Comparison of ENCODE assay signal across 33 cellular contexts in the genomic region with DNA sequence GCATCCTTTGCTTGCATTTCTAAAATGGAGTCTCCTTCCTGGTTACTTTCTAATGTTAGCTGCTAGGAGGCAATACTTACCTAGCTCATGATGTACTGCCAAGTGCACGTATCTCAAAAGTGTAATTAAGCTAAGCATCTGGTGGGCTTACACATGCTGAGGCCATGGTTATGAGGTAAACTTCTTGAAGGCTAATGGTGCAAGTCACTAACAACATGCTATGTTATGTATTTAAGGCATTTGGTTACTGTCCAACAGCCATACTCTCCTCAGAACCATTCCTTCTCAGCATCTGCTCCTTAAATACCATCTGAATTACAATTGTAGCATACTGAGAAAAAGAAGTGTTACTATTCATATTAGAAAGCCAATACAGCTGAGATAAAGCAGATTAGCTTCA.
"Had no signal": no experiment of that assay in that cellular context is flagged by ENCODE, and none has a peak within 500 bp of the region (broad histone marks: within the 10 kb centered on the region; RNA-seq: fewer than 3 reads in every experiment).

No MANE protein-coding gene starts in this region.

- H3K36me3 ChIP-seq: colonic mucosa, esophagus squamous epithelium, heart right ventricle, left lung, neutrophil, sigmoid colon, spleen, thoracic aorta, tibial nerve, upper lobe of right lung, uterus had no signal

- H2AFZ ChIP-seq: parathyroid adenoma had no signal

- H3K79me2 ChIP-seq: parathyroid adenoma had no signal

- H3K9ac ChIP-seq: parathyroid adenoma had no signal

- H3K27me3 ChIP-seq: colonic mucosa, esophagus squamous epithelium, heart right ventricle, left lung, neutrophil, sigmoid colon, spleen, tibial nerve, upper lobe of right lung, uterus had no signal

- H3K9me3 Mint-ChIP-seq: dendritic cell treated with granulocyte-macrophage colony-stimulating factor and Interleukin-4, amounts not matched to agents 40 ng/mL and 50 ng/mL, for 4 days; mesothelial cell of epicardium; naive B cell; natural killer cell treated with Interleukin-12 subunit alpha and Interleukin-12 subunit beta and Interleukin-15 and Interleukin-18, amount 100 ng/mL, for 72 hours; neural crest cell; stimulated activated naive B cell treated with anti-CD40 and anti-IgM and Interleukin-4, amounts not matched to agents 10 μg/mL and 1 μg/mL and 100 μg/mL, for 72 hours; stimulated activated naive CD8-positive, alpha-beta T cell treated with anti-CD3 and anti-CD28 coated beads, Interleukin-15, Interleukin-2, amounts not matched to agents 100 ng/mL and 50 ng/mL, for 24 hours had no signal

- H3K4me1 ChIP-seq: colonic mucosa, heart right ventricle, left lung, parathyroid adenoma, spleen, tibial nerve, upper lobe of right lung, uterus had no signal

- DNase-seq: colonic mucosa; effector memory CD8-positive, alpha-beta T cell; erythroblast; esophagus squamous epithelium; foreskin melanocyte; glutamatergic neuron; heart right ventricle; hippocampal formation; left cardiac atrium; left lung; mesenchymal stem cell; mucosa of descending colon; naive B cell; right cardiac atrium; sigmoid colon; spleen; stimulated activated CD4-positive, alpha-beta T cell treated with anti-CD3 and anti-CD28 coated beads, Interleukin-4, amount 100 ng/mL, for 4 hours; stimulated activated naive B cell treated with anti-CD40 and anti-IgM and Interleukin-4, amounts not matched to agents 10 μg/mL and 1 μg/mL and 100 μg/mL, for 72 hours; upper lobe of right lung; uterus had no signal

- H3K9me3 ChIP-seq: colonic mucosa, esophagus squamous epithelium, heart right ventricle, left lung, mucosa of descending colon, neutrophil, sigmoid colon, spleen, thoracic aorta, tibial nerve, upper lobe of right lung, uterus had no signal

- H3K4me3 Mint-ChIP-seq: dendritic cell treated with granulocyte-macrophage colony-stimulating factor and Interleukin-4, amounts not matched to agents 40 ng/mL and 50 ng/mL, for 4 days; effector memory CD8-positive, alpha-beta T cell; mesothelial cell of epicardium; naive B cell; natural killer cell treated with Interleukin-12 subunit alpha and Interleukin-12 subunit beta and Interleukin-15 and Interleukin-18, amount 100 ng/mL, for 72 hours; neural crest cell; stimulated activated naive B cell treated with anti-CD40 and anti-IgM and Interleukin-4, amounts not matched to agents 10 μg/mL and 1 μg/mL and 100 μg/mL, for 72 hours; stimulated activated naive CD8-positive, alpha-beta T cell treated with anti-CD3 and anti-CD28 coated beads, Interleukin-15, Interleukin-2, amounts not matched to agents 100 ng/mL and 50 ng/mL, for 24 hours had no signal

- H3K27ac ChIP-seq: colonic mucosa, esophagus squamous epithelium, heart right ventricle, left lung, neutrophil, parathyroid adenoma, skin epidermis, spleen, thoracic aorta, tibial nerve, upper lobe of right lung, uterus had no signal

- FAIRE-seq: endometrium, islet of Langerhans had no signal

- H3K27ac Mint-ChIP-seq: dendritic cell treated with granulocyte-macrophage colony-stimulating factor and Interleukin-4, amounts not matched to agents 40 ng/mL and 50 ng/mL, for 4 days; effector memory CD8-positive, alpha-beta T cell; mesothelial cell of epicardium; naive B cell; natural killer cell treated with Interleukin-12 subunit alpha and Interleukin-12 subunit beta and Interleukin-15 and Interleukin-18, amount 100 ng/mL, for 72 hours; progenitor cell of endocrine pancreas; stimulated activated naive B cell treated with anti-CD40 and anti-IgM and Interleukin-4, amounts not matched to agents 10 μg/mL and 1 μg/mL and 100 μg/mL, for 72 hours; stimulated activated naive CD8-positive, alpha-beta T cell treated with anti-CD3 and anti-CD28 coated beads, Interleukin-15, Interleukin-2, amounts not matched to agents 100 ng/mL and 50 ng/mL, for 24 hours had no signal

- ATAC-seq: effector memory CD8-positive, alpha-beta T cell; heart right ventricle; left cardiac atrium; left lung; mucosa of descending colon; natural killer cell treated with Interleukin-12 subunit alpha and Interleukin-12 subunit beta and Interleukin-15 and Interleukin-18, amount 100 ng/mL, for 72 hours; right cardiac atrium; stimulated activated naive B cell treated with anti-CD40 and anti-IgM and Interleukin-4, amounts not matched to agents 10 μg/mL and 1 μg/mL and 100 μg/mL, for 72 hours had no signal

- H3K36me3 Mint-ChIP-seq: mesothelial cell of epicardium; naive B cell; natural killer cell treated with Interleukin-12 subunit alpha and Interleukin-12 subunit beta and Interleukin-15 and Interleukin-18, amount 100 ng/mL, for 72 hours; stimulated activated naive B cell treated with anti-CD40 and anti-IgM and Interleukin-4, amounts not matched to agents 10 μg/mL and 1 μg/mL and 100 μg/mL, for 72 hours had no signal

- H3K4me1 Mint-ChIP-seq: naive B cell; neural crest cell; stimulated activated naive B cell treated with anti-CD40 and anti-IgM and Interleukin-4, amounts not matched to agents 10 μg/mL and 1 μg/mL and 100 μg/mL, for 72 hours had no signal

- H3K4me3 ChIP-seq: colonic mucosa, esophagus squamous epithelium, heart right ventricle, left lung, mucosa of descending colon, sigmoid colon, skin epidermis, spleen, thoracic aorta, tibial nerve, upper lobe of right lung, uterus had no signal

- H3K27me3 Mint-ChIP-seq: dendritic cell treated with granulocyte-macrophage colony-stimulating factor and Interleukin-4, amounts not matched to agents 40 ng/mL and 50 ng/mL, for 4 days; effector memory CD8-positive, alpha-beta T cell; progenitor cell of endocrine pancreas; stimulated activated naive CD8-positive, alpha-beta T cell treated with anti-CD3 and anti-CD28 coated beads, Interleukin-15, Interleukin-2, amounts not matched to agents 100 ng/mL and 50 ng/mL, for 24 hours had no signal
